In the genomic region with DNA sequence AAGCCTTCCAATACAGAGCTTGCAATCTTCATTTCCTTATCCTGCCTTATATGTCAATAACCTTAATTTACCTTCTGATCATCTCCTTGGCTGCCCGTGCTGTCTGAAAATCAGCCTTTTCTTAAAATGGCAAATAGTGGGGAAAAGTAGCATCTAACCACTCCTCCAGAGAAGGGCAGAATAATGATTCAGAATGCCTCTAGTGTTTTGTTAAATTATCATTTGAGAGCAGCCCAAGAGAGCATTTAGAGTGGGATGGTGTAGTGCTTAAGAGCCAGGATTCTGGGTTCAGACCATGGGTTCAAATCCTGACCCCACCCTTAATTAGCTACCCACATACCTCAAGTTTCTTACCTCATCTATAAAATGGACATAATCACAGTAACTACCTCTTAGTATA, we compare ENCODE assay signal across 13 cellular contexts. TPM values are rescaled to one million over a fixed set of nuclear protein-coding genes. Genes with fewer than 3 reads are reported as not detected.
DNase-seq lines count a peak whose midpoint lies in the region; ATAC-seq lines count a peak whose summit lies in the region.
"Had no signal": no experiment of that assay in that cellular context is flagged by ENCODE, and none has a peak within 500 bp of the region (broad histone marks: within the 10 kb centered on the region; RNA-seq: fewer than 3 reads in every experiment).

No MANE protein-coding gene starts in this region.

- ATAC-seq in activated T-cell treated with anti-CD3 and anti-CD28 coated beads, Interleukin-2, amount 50 U/mL, for 72 hours (replicated peaks in 1 of 2): peak; percentile 13 to 46
- peak; percentile 12 for ATAC-seq in activated naive CD8-positive, alpha-beta T cell treated with anti-CD3 and anti-CD28 coated beads, Interleukin-2, amount 10 ng/mL, durations not matched to agents 7 days and 5 days (ENCODE audit: low read depth)
- ATAC-seq in GM18909 (IDR thresholded peaks at IDR 0.05; ENCODE audit: poor library complexity, unreplicated experiment): no peak
- ATAC-seq: left lobe of liver had no signal

- POLR2A ChIA-PET in activated naive CD8-positive, alpha-beta T cell treated with anti-CD3 and anti-CD28 coated beads, Interleukin-2, amount 10 ng/mL, durations not matched to agents 7 days and 5 days (lab: Charles Lee): interaction anchor here (0.8 to 4.1 kb wide), 9 partner anchors 8 to 40 kb away, joined by 3 to 45 read pairs (median 5); a partner anchor contains a TSS

- H3K27ac ChIP-seq in mesodermal cell (ENCODE audit: low read depth, low read length, severe bottlenecking) (peak overlapping the region; percentile 87), substantia nigra (ENCODE audit: low read depth, low read length, poor library complexity, severe bottlenecking) (peak overlapping the region; percentile 90)

- no peaks in the 10 kb centered on the region for H3K9me3 Mint-ChIP-seq in activated T-cell treated with anti-CD3 and anti-CD28 coated beads, Interleukin-2, amount 50 U/mL, for 72 hours
- H3K9me3 Mint-ChIP-seq in activated naive CD8-positive, alpha-beta T cell treated with anti-CD3 and anti-CD28 coated beads, Interleukin-2, amount 10 ng/mL, durations not matched to agents 7 days and 5 days: no peaks in the 10 kb centered on the region

- H3K4me3 Mint-ChIP-seq in activated T-cell treated with anti-CD3 and anti-CD28 coated beads, Interleukin-2, amount 50 U/mL, for 72 hours: peak overlapping the region; percentile 61 to 89
- H3K4me3 Mint-ChIP-seq in activated naive CD8-positive, alpha-beta T cell treated with anti-CD3 and anti-CD28 coated beads, Interleukin-2, amount 10 ng/mL, durations not matched to agents 7 days and 5 days: peak overlapping the region; percentile 73

- H3K27ac Mint-ChIP-seq in activated T-cell treated with anti-CD3 and anti-CD28 coated beads, Interleukin-2, amount 50 U/mL, for 72 hours: peak overlapping the region; percentile 98
- peak overlapping the region; percentile 82 for H3K27ac Mint-ChIP-seq in activated naive CD8-positive, alpha-beta T cell treated with anti-CD3 and anti-CD28 coated beads, Interleukin-2, amount 10 ng/mL, durations not matched to agents 7 days and 5 days

- WGBS in mesodermal cell (ENCODE audit: insufficient coverage in 2 of 2), 2 experiments: no CpG with 5 or more reads among the region's 1 CpG

- H3K36me3 ChIP-seq in mesodermal cell (ENCODE audit: control insufficient read depth, insufficient read depth, low read length): no peaks in the 10 kb centered on the region

- peaks cover 42% of the 10 kb centered on the region for H3K4me1 Mint-ChIP-seq in activated T-cell treated with anti-CD3 and anti-CD28 coated beads, Interleukin-2, amount 50 U/mL, for 72 hours (ENCODE audit: low read depth)
- H3K4me1 Mint-ChIP-seq in activated naive CD8-positive, alpha-beta T cell treated with anti-CD3 and anti-CD28 coated beads, Interleukin-2, amount 10 ng/mL, durations not matched to agents 7 days and 5 days: peaks cover 31% of the 10 kb centered on the region

- H3K4me1 ChIP-seq in mesodermal cell (ENCODE audit: control insufficient read depth, insufficient read depth, low read length, poor library complexity, severe bottlenecking): peaks cover 11% of the 10 kb centered on the region

- H3K27me3 Mint-ChIP-seq in activated T-cell treated with anti-CD3 and anti-CD28 coated beads, Interleukin-2, amount 50 U/mL, for 72 hours (ENCODE audit: low read depth): no peaks in the 10 kb centered on the region
- H3K27me3 Mint-ChIP-seq in activated naive CD8-positive, alpha-beta T cell treated with anti-CD3 and anti-CD28 coated beads, Interleukin-2, amount 10 ng/mL, durations not matched to agents 7 days and 5 days: no peaks in the 10 kb centered on the region

- no peak overlapping the region for H3K4me3 ChIP-seq in mesodermal cell (ENCODE audit: extremely low read depth, insufficient read depth, low read length, poor library complexity, severe bottlenecking)

- DNase-seq in activated T-cell treated with anti-CD3 and anti-CD28 coated beads, Interleukin-2, amount 50 U/mL, for 72 hours: no peak
- DNase-seq in activated T-cell treated with anti-CD3 and anti-CD28 coated beads, Interleukin-2, amount 50 U/mL, for 1 hour: no peak
- no peak for DNase-seq in activated naive CD8-positive, alpha-beta T cell treated with anti-CD3 and anti-CD28 coated beads, Interleukin-2, amount 10 ng/mL, durations not matched to agents 7 days and 5 days
- DNase-seq in substantia nigra (lab: John Stamatoyannopoulos, UW) (no peak), AG08395 (ENCODE audit: low spot score) (no peak), iPS-NIHi7 (ENCODE audit: extremely low spot score) (no peak)
- DNase-seq: NCI-H2081 treated with DMSO at 0.1 percent for 48 hours; SIG-M5; stimulated activated CD4-positive, alpha-beta T cell treated with anti-CD3 and anti-CD28 coated beads, Interleukin-2, amount 100 ng/mL, for 24 hours had no signal

- no peaks in the 10 kb centered on the region for H3K9me3 ChIP-seq in mesodermal cell (ENCODE audit: control insufficient read depth, low read length)

- no peaks in the 10 kb centered on the region for H3K36me3 Mint-ChIP-seq in activated T-cell treated with anti-CD3 and anti-CD28 coated beads, Interleukin-2, amount 50 U/mL, for 72 hours (ENCODE audit: insufficient read depth in 2 of 2)
- H3K36me3 Mint-ChIP-seq in activated naive CD8-positive, alpha-beta T cell treated with anti-CD3 and anti-CD28 coated beads, Interleukin-2, amount 10 ng/mL, durations not matched to agents 7 days and 5 days: no peaks in the 10 kb centered on the region

RNA-seq across cellular contexts. Expression of a gene that starts 4.6 kb away (rescaled TPM):
- total RNA-seq in activated T-cell treated with anti-CD3 and anti-CD28 coated beads, Interleukin-2, amount 50 U/mL, for 72 hours: 1 to 10 TPM; 1.3 to 1.5 TPM
- total RNA-seq in activated naive CD8-positive, alpha-beta T cell treated with anti-CD3 and anti-CD28 coated beads, Interleukin-2, amount 10 ng/mL, durations not matched to agents 7 days and 5 days: 1 to 10 TPM; 1.1 TPM
- polyA plus RNA-seq in mesodermal cell (2013, experiment 1 of 2): not detected
- not detected for polyA plus RNA-seq in mesodermal cell (2013, experiment 2 of 2)

RNA-seq across cellular contexts. Expression of a gene that starts 8.0 kb away (rescaled TPM):
- total RNA-seq in activated T-cell treated with anti-CD3 and anti-CD28 coated beads, Interleukin-2, amount 50 U/mL, for 72 hours: 100 to 1,000 TPM; 126 to 128 TPM
- 10 to 100 TPM; 96.5 to 98.8 TPM for total RNA-seq in activated naive CD8-positive, alpha-beta T cell treated with anti-CD3 and anti-CD28 coated beads, Interleukin-2, amount 10 ng/mL, durations not matched to agents 7 days and 5 days
- polyA plus RNA-seq in mesodermal cell (2013, experiment 1 of 2): 19.0 TPM
- 16.4 TPM for polyA plus RNA-seq in mesodermal cell (2013, experiment 2 of 2)

RNA-seq across cellular contexts. Expression of a gene that starts 16.9 kb away (rescaled TPM):
- 100 to 1,000 TPM; 242 to 298 TPM for total RNA-seq in activated T-cell treated with anti-CD3 and anti-CD28 coated beads, Interleukin-2, amount 50 U/mL, for 72 hours
- 100 to 1,000 TPM; 355 to 368 TPM for total RNA-seq in activated naive CD8-positive, alpha-beta T cell treated with anti-CD3 and anti-CD28 coated beads, Interleukin-2, amount 10 ng/mL, durations not matched to agents 7 days and 5 days
- polyA plus RNA-seq in mesodermal cell (2013, experiment 1 of 2): 89.5 TPM
- polyA plus RNA-seq in mesodermal cell (2013, experiment 2 of 2): 79.0 TPM

RNA-seq across cellular contexts. Expression of a gene that starts 35.8 kb away (rescaled TPM):
- total RNA-seq in activated T-cell treated with anti-CD3 and anti-CD28 coated beads, Interleukin-2, amount 50 U/mL, for 72 hours: under 1 TPM in 1 of 2 donors, not detected in 1; 0.09 TPM
- under 1 TPM in 1 of 2 experiments, not detected in 1; 0.08 TPM for total RNA-seq in activated naive CD8-positive, alpha-beta T cell treated with anti-CD3 and anti-CD28 coated beads, Interleukin-2, amount 10 ng/mL, durations not matched to agents 7 days and 5 days
- polyA plus RNA-seq in mesodermal cell (2013, experiment 1 of 2): not detected
- not detected for polyA plus RNA-seq in mesodermal cell (2013, experiment 2 of 2)
- total RNA-seq: left lobe of liver had no signal

RNA-seq across cellular contexts. Expression of a gene that starts 58.3 kb away (rescaled TPM):
- total RNA-seq in activated T-cell treated with anti-CD3 and anti-CD28 coated beads, Interleukin-2, amount 50 U/mL, for 72 hours: not detected
- total RNA-seq in activated naive CD8-positive, alpha-beta T cell treated with anti-CD3 and anti-CD28 coated beads, Interleukin-2, amount 10 ng/mL, durations not matched to agents 7 days and 5 days: not detected
- polyA plus RNA-seq in mesodermal cell (2013, experiment 1 of 2): not detected
- not detected for polyA plus RNA-seq in mesodermal cell (2013, experiment 2 of 2)
- total RNA-seq: left lobe of liver, urinary bladder had no signal
- polyA plus RNA-seq: urinary bladder had no signal
